1 cellular context compared by ENCODE assay signal in genomic region chr19:6801397-6802086, GRCh38.
TF ChIP-seq lines count a peak whose summit lies in the region.

No MANE protein-coding gene starts in this region.

TF ChIP-seq in GM12878, 131 proteins besides CTCF, POLR2A, EP300 and RAD21 (continued from another document and continues in another):
- TF ChIP-seq HSF1 (IDR thresholded peaks at IDR 0.05; ENCODE audit: low read depth, low read length) (no peak), LARP7 (IDR thresholded peaks at IDR 0.05) (0 out of 2 replicates have a peak, but pooled peaks have one; percentile 73), ZNF217 (IDR thresholded peaks at IDR 0.05) (peak; percentile 54), E2F8 (IDR thresholded peaks at IDR 0.05; ENCODE audit: low read depth, partially characterized antibody) (no peak), BACH1 (IDR thresholded peaks at IDR 0.05; ENCODE audit: borderline replicate concordance) (no peak; the same call in 1 of the 2 replicates), RB1 (IDR thresholded peaks at IDR 0.05; ENCODE audit: borderline replicate concordance) (peak; percentile 72; the same call in 1 of the 2 replicates), USF1 (IDR thresholded peaks at IDR 0.05; ENCODE audit: borderline replicate concordance, extremely low read length, insufficient read depth, low read depth, low read length) (no peak), ASH2L (IDR thresholded peaks at IDR 0.05; ENCODE audit: borderline replicate concordance, low read depth) (no peak), TBL1XR1 (IDR thresholded peaks at IDR 0.05; ENCODE audit: low read depth, low read length) (0 out of 2 replicates have a peak, but pooled peaks have one; percentile 20), YBX1 (IDR thresholded peaks at IDR 0.05) (no peak), MEF2B (IDR thresholded peaks at IDR 0.05; ENCODE audit: partially characterized antibody, poor library complexity, severe bottlenecking) (peak; percentile 9), PAX5 (IDR thresholded peaks at IDR 0.05; ENCODE audit: borderline replicate concordance, low read depth, low read length) (no peak), ZNF384 (IDR thresholded peaks at IDR 0.05; ENCODE audit: borderline replicate concordance, low read depth, low read length) (peak; percentile 39; the same call in 1 of the 2 replicates), KDM1A (IDR thresholded peaks at IDR 0.05; ENCODE audit: borderline replicate concordance) (no peak), CBX3 (IDR thresholded peaks at IDR 0.05; ENCODE audit: borderline replicate concordance, low read depth) (no peak), POLR2AphosphoS2 (IDR thresholded peaks at IDR 0.05; ENCODE audit: low read depth, low read length) (0 out of 2 replicates have a peak, but pooled peaks have one; percentile 13), IRF4 (IDR thresholded peaks at IDR 0.05; ENCODE audit: low read depth, low read length) (no peak), FOXM1 (IDR thresholded peaks at IDR 0.05; ENCODE audit: low read depth, low read length) (0 out of 2 replicates have a peak, but pooled peaks have one; percentile 26), CEBPZ (IDR thresholded peaks at IDR 0.05; ENCODE audit: low read depth, low read length) (no peak), PML (IDR thresholded peaks at IDR 0.05; ENCODE audit: low read length) (peak; percentile 13; the same call in 1 of the 2 replicates), SIX5 (IDR thresholded peaks at IDR 0.05; ENCODE audit: low read depth, low read length, severe bottlenecking) (peak; percentile 10), ZBTB40 (IDR thresholded peaks at IDR 0.05; ENCODE audit: borderline replicate concordance) (peak; percentile 83; the same call in 1 of the 2 replicates), STAT1 (conservative IDR thresholded peaks at IDR 0.05) (0 out of 2 replicates have a peak, but pooled peaks have one; percentile 41), POLR2AphosphoS5 (IDR thresholded peaks at IDR 0.05; ENCODE audit: low read length) (no peak; the same call in 1 of the 2 replicates), SREBF2 (IDR thresholded peaks at IDR 0.05; ENCODE audit: low read length) (no peak), IRF5 (IDR thresholded peaks at IDR 0.05; ENCODE audit: borderline replicate concordance) (no peak), USF2 (IDR thresholded peaks at IDR 0.05; ENCODE audit: borderline replicate concordance, low read depth, low read length) (no peak), TCF3 (IDR thresholded peaks at IDR 0.05; ENCODE audit: borderline replicate concordance, insufficient read depth, low read depth, low read length) (no peak), ZSCAN29 (IDR thresholded peaks at IDR 0.05) (no peak), MTA3 (IDR thresholded peaks at IDR 0.05; ENCODE audit: borderline replicate concordance, low read length) (no peak), HCFC1 (IDR thresholded peaks at IDR 0.05; ENCODE audit: low read length) (no peak), HDAC2 (IDR thresholded peaks at IDR 0.05) (no peak), CREB1 (IDR thresholded peaks at IDR 0.05; ENCODE audit: low read depth) (0 out of 2 replicates have a peak, but pooled peaks have one; percentile 31), ZBED1 (IDR thresholded peaks at IDR 0.05; ENCODE audit: borderline replicate concordance) (no peak), DPF2 (IDR thresholded peaks at IDR 0.05) (peak; percentile 77; the same call in 1 of the 2 replicates), NFXL1 (IDR thresholded peaks at IDR 0.05; ENCODE audit: borderline replicate concordance) (peak; percentile 91; the same call in 1 of the 2 replicates), BCL11A (IDR thresholded peaks at IDR 0.05; ENCODE audit: low read depth, low read length) (no peak), CEBPB (IDR thresholded peaks at IDR 0.05; ENCODE audit: borderline replicate concordance in 1 of 2, low read depth in 2 of 2, low read length in 2 of 2) (no peak), NFYA (IDR thresholded peaks at IDR 0.05; ENCODE audit: borderline replicate concordance, low read depth, low read length) (no peak), EED (IDR thresholded peaks at IDR 0.05; ENCODE audit: low read depth) (0 out of 2 replicates have a peak, but pooled peaks have one; percentile 11), SRF (IDR thresholded peaks at IDR 0.05; ENCODE audit: low read depth in 2 of 2, low read length in 2 of 2) (0 out of 4 replicates have a peak, but pooled peaks of 1 of the 2 experiments have one; percentile 35), ZBTB33 (IDR thresholded peaks at IDR 0.05) (no peak), POU2F2 (IDR thresholded peaks at IDR 0.05; ENCODE audit: borderline replicate concordance, low read depth, low read length) (peak; percentile 98), SUPT20H (IDR thresholded peaks at IDR 0.05; ENCODE audit: borderline replicate concordance, control insufficient read depth, low read depth, low read length) (no peak), WRNIP1 (IDR thresholded peaks at IDR 0.05; ENCODE audit: borderline replicate concordance, low read depth, low read length) (no peak), JUNB (IDR thresholded peaks at IDR 0.05) (no peak), SMAD1 (IDR thresholded peaks at IDR 0.05; ENCODE audit: low read depth, partially characterized antibody) (peak; percentile 95), MAX (IDR thresholded peaks at IDR 0.05; ENCODE audit: low read depth, low read length) (no peak), FOS (IDR thresholded peaks at IDR 0.05; ENCODE audit: borderline replicate concordance, extremely low read depth, insufficient read length) (no peak), NFIC (IDR thresholded peaks at IDR 0.05; ENCODE audit: low read depth, low read length) (peak; percentile 31; the same call in 1 of the 2 replicates)
